ENCODE assay signal across 1 cellular context in the genomic region with DNA sequence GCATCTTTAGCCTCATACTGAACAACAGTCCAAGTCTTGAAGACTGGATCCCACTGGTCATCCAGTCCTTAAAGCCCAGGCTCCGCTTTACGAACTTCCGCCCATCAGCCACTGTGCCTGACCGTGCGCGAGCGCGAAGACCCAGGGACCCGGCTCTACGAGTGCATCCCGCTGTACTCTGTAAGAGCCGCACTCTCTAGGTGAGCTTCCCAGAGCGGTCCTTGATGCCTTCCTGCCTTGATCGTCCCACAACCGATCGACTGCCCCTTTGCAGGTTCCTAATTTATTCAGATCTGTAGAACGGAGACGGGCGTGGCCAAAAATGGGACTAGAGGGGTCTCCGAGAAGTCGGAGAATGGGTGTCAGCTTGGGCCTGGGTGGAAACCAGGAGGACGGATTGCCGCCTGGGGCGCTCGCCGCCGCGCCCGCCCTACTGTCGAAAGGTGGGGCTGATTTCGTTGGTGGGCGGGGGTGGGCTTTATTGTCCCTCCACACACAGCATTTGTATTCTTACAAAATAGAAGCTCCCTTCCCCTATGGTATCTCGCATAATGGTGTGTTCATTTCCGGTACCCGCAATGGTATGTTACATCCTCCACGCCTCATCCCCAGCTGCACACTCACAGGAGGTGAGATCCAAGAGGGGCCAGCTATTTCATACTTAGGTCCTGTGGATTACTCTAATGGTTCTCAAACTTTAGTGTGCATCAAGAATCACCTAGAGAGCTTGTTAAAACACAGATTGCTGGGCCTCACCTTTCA.
TF ChIP-seq lines count a peak whose summit lies in the region.

No MANE protein-coding gene starts in this region.

TF ChIP-seq in endothelial cell of umbilical vein, 7 proteins besides CTCF, POLR2A, EP300 and RAD21:
- TF ChIP-seq EZH2 (IDR thresholded peaks at IDR 0.05; ENCODE audit: borderline replicate concordance, low read depth, low read length, severe bottlenecking) (peak; percentile 52), GATA2 (IDR thresholded peaks at IDR 0.05; ENCODE audit: insufficient read depth, insufficient read length, low read depth, low read length) (no peak)
